Comparison of ENCODE assay signal across 16 cellular contexts in genomic region chr5:154351566-154351965, GRCh38.
DNase-seq lines count a peak whose midpoint lies in the region; ATAC-seq and TF ChIP-seq lines count a peak whose summit lies in the region.
"Had no signal": no experiment of that assay in that cellular context is flagged by ENCODE, and none has a peak within 500 bp of the region (broad histone marks: within the 10 kb centered on the region; RNA-seq: fewer than 3 reads in every experiment).

No MANE protein-coding gene starts in this region.

- WGBS in thyroid gland, 2 donors = 60 to 69% methylated on average over 3 of the region's 3 CpGs
- 94 to 97% methylated on average over 3 of the region's 3 CpGs for WGBS in gastroesophageal sphincter (ENCODE audit: low coverage in 1 of 2), 2 donors

- H3K4me1 Mint-ChIP-seq in activated naive CD4-positive, alpha-beta T cell treated with anti-CD3 and anti-CD28 coated beads, Interleukin-2, amount 10 ng/mL, durations not matched to agents 7 days and 5 days = peaks cover 17% of the 10 kb centered on the region

- no peaks in the 10 kb centered on the region for H3K36me3 Mint-ChIP-seq in activated naive CD4-positive, alpha-beta T cell treated with anti-CD3 and anti-CD28 coated beads, Interleukin-2, amount 10 ng/mL, durations not matched to agents 7 days and 5 days

- no peak for TF ChIP-seq CTCF in thyroid gland (IDR thresholded peaks at IDR 0.05)
- no peak for TF ChIP-seq CTCF in gastroesophageal sphincter (IDR thresholded peaks at IDR 0.05)

- ATAC-seq in HG02610 (IDR thresholded peaks at IDR 0.05; ENCODE audit: unreplicated experiment) = peak; percentile 89
- ATAC-seq in HG03432 (IDR thresholded peaks at IDR 0.05; ENCODE audit: unreplicated experiment) = peak; percentile 74
- ATAC-seq in gastroesophageal sphincter = no peak

- TF ChIP-seq EP300 in gastroesophageal sphincter (IDR thresholded peaks at IDR 0.05) = no peak

- no peak overlapping the region for H3K27ac ChIP-seq in thyroid gland
- H3K27ac ChIP-seq in gastroesophageal sphincter = no peak overlapping the region
- H3K27ac ChIP-seq: esophagus squamous epithelium, upper lobe of left lung had no signal

- no peaks in the 10 kb centered on the region for H3K36me3 ChIP-seq in thyroid gland
- H3K36me3 ChIP-seq in gastroesophageal sphincter = no peaks in the 10 kb centered on the region
- H3K36me3 ChIP-seq: esophagus squamous epithelium had no signal

- H3K4me1 ChIP-seq in thyroid gland (peaks cover 10 to 21% of the 10 kb centered on the region in 2 donors), gastroesophageal sphincter (no peaks in the 10 kb centered on the region)
- H3K4me1 ChIP-seq: upper lobe of left lung had no signal

- H3K27me3 ChIP-seq in thyroid gland = no peaks in the 10 kb centered on the region
- no peaks in the 10 kb centered on the region for H3K27me3 ChIP-seq in gastroesophageal sphincter
- H3K27me3 ChIP-seq: esophagus squamous epithelium, upper lobe of left lung had no signal

- intact Hi-C loops in thyroid gland (cut with DNase I) = no loop called here

- no peak overlapping the region for H3K4me3 Mint-ChIP-seq in activated naive CD4-positive, alpha-beta T cell treated with anti-CD3 and anti-CD28 coated beads, Interleukin-2, amount 10 ng/mL, durations not matched to agents 7 days and 5 days
- H3K4me3 Mint-ChIP-seq: central memory CD8-positive, alpha-beta T cell; T-helper 1 cell treated with Interleukin-12 subunit alpha and Interleukin-12 subunit beta and Interleukin-4 antibody, amounts not matched to agents 30 μg/mL and 1 μg/mL, for 36 hours had no signal

- H3K9me3 ChIP-seq in thyroid gland = no peaks in the 10 kb centered on the region
- no peaks in the 10 kb centered on the region for H3K9me3 ChIP-seq in gastroesophageal sphincter
- H3K9me3 ChIP-seq: esophagus squamous epithelium, upper lobe of left lung had no signal

- DNase-seq in activated naive CD4-positive, alpha-beta T cell treated with anti-CD3 and anti-CD28 coated beads, Interleukin-2, amount 10 ng/mL, durations not matched to agents 7 days and 5 days = no peak
- no peak for DNase-seq in activated naive CD4-positive, alpha-beta T cell treated with anti-CD3 and anti-CD28 coated beads, Interleukin-2, amount 50 U/mL, for 16 hours
- DNase-seq in thyroid gland = peak; percentile 23 to 32
- no peak for DNase-seq in DMS53 (lab: John Stamatoyannopoulos, UW)
- no peak for DNase-seq in NCI-H2171 treated with DMSO at 0.1 percent for 48 hours (lab: John Stamatoyannopoulos, UW)
- DNase-seq: activated CD4-positive, alpha-beta T cell treated with anti-CD3 and anti-CD28 coated beads, Interleukin-2, amount 50 U/mL, for 4 hours; Calu3; esophagus squamous epithelium; OCI-M1; upper lobe of left lung had no signal

- peak overlapping the region; percentile 70 for H3K27ac Mint-ChIP-seq in activated naive CD4-positive, alpha-beta T cell treated with anti-CD3 and anti-CD28 coated beads, Interleukin-2, amount 10 ng/mL, durations not matched to agents 7 days and 5 days
- H3K27ac Mint-ChIP-seq: T-helper 1 cell treated with Interleukin-12 subunit alpha and Interleukin-12 subunit beta and Interleukin-4 antibody, amounts not matched to agents 30 μg/mL and 1 μg/mL, for 36 hours had no signal

- H3K4me3 ChIP-seq in thyroid gland (replicated peaks in 1 of 3) (no peak overlapping the region), gastroesophageal sphincter (no peak overlapping the region)
- H3K4me3 ChIP-seq: esophagus squamous epithelium, smooth muscle cell, upper lobe of left lung had no signal

- no peaks in the 10 kb centered on the region for H3K27me3 Mint-ChIP-seq in activated naive CD4-positive, alpha-beta T cell treated with anti-CD3 and anti-CD28 coated beads, Interleukin-2, amount 10 ng/mL, durations not matched to agents 7 days and 5 days
- H3K27me3 Mint-ChIP-seq: central memory CD8-positive, alpha-beta T cell had no signal

- H3K9me3 Mint-ChIP-seq in activated naive CD4-positive, alpha-beta T cell treated with anti-CD3 and anti-CD28 coated beads, Interleukin-2, amount 10 ng/mL, durations not matched to agents 7 days and 5 days = no peaks in the 10 kb centered on the region
- H3K9me3 Mint-ChIP-seq: central memory CD8-positive, alpha-beta T cell; T-helper 1 cell treated with Interleukin-12 subunit alpha and Interleukin-12 subunit beta and Interleukin-4 antibody, amounts not matched to agents 30 μg/mL and 1 μg/mL, for 36 hours had no signal

- CTCF ChIA-PET in activated naive CD4-positive, alpha-beta T cell treated with anti-CD3 and anti-CD28 coated beads, Interleukin-2, amount 10 ng/mL, durations not matched to agents 7 days and 5 days (lab: Charles Lee) = no interaction called here

- no peak for TF ChIP-seq POLR2A in thyroid gland (IDR thresholded peaks at IDR 0.05)
- no peak for TF ChIP-seq POLR2A in gastroesophageal sphincter (IDR thresholded peaks at IDR 0.05)

Comparison
In these comparisons a context has a peak if more than half of its experiments do, and no peak if none do; other contexts are left out.
1. DNase-seq: peak in thyroid gland (2 of 2); none in activated naive CD4-positive, alpha-beta T cell treated with anti-CD3 and anti-CD28 coated beads, Interleukin-2, amount 10 ng/mL, durations not matched to agents 7 days and 5 days (single experiment), activated naive CD4-positive, alpha-beta T cell treated with anti-CD3 and anti-CD28 coated beads, Interleukin-2, amount 50 U/mL, for 16 hours (single experiment), DMS53 (single experiment) and NCI-H2171 treated with DMSO at 0.1 percent for 48 hours (single experiment).